In the genomic region with DNA sequence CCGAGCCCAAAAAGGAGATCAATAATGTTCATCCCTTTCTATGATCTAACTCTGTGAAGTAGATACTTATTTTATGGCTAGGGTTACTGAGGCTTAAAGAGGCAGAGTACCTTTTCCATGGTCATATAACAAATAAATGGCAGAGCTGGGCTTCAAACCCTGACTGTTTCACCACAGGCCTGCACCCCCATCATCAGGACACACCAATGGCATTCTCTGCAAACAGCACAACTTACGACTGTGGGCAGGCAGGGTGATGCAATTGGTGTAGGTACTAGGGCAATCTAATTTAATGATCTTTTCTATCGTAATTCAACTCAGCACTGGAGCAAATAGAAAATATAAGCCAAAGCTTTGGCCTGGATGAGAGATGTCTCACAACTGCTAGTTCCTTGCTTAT, we compare ENCODE assay signal across 1 cellular context.
TF ChIP-seq lines count a peak whose summit lies in the region.

No MANE protein-coding gene starts in this region.

TF ChIP-seq in GM12878, 131 proteins besides CTCF, POLR2A, EP300 and RAD21:
- TF ChIP-seq CHD1 (IDR thresholded peaks at IDR 0.05; ENCODE audit: low read depth, low read length) = no peak
- TF ChIP-seq SMARCA5 (IDR thresholded peaks at IDR 0.05) = no peak
TF ChIP-seq in GM12878: peak in this region for 0.
